ENCODE assay signal across 35 cellular contexts in the genomic region with DNA sequence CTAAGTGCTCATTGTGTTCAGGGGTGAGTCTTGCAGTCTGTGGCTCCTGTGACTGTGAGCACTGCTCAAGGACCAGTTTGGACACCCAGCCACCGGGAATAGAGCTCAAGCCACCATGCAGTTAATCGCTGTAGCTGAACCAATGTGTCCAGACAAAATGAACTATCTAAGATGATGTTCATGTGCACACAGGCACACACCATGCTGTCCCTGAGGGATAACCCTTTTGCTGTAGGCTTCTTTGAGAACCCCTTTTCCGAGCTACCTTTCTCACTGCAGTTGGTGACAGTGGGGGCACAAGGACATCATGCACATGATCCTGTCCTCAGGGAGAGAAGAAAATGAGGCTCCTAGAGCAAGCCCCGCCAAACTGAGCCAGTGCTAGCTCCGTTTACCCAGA.
"Had no signal": no experiment of that assay in that cellular context is flagged by ENCODE, and none has a peak within 500 bp of the region (broad histone marks: within the 10 kb centered on the region; RNA-seq: fewer than 3 reads in every experiment).

No MANE protein-coding gene starts in this region.

- H3K27ac ChIP-seq: adrenal gland, body of pancreas, brain microvascular endothelial cell, breast epithelium, VCaP had no signal

- DNase-seq: activated B cell treated with CpG ODN at 0.5 μM for 24 hours; activated CD4-positive, alpha-beta memory T cell treated with anti-CD3 and anti-CD28 coated beads for 36 hours; activated CD4-positive, alpha-beta T cell treated with anti-CD3 and anti-CD28 coated beads for 4 hours; activated CD4-positive, alpha-beta T cell treated with anti-CD3 and anti-CD28 coated beads, Interleukin-2, amount 10 ng/mL, durations not matched to agents 24 days and 14 days; activated CD4-positive, alpha-beta T cell treated with anti-CD3 and anti-CD28 coated beads, Interleukin-2, amount 50 U/mL, for 1 hour; activated CD4-positive, alpha-beta T cell treated with anti-CD3 and anti-CD28 coated beads, Interleukin-2, amount 50 U/mL, for 4 hours; activated CD4-positive, CD25-positive, alpha-beta regulatory T cell treated with anti-CD3 and anti-CD28 coated beads, Interleukin-2, amount 50 U/mL, for 72 hours; activated CD8-positive, alpha-beta memory T cell treated with anti-CD3 and anti-CD28 coated beads, Interleukin-2, amount 50 U/mL, for 4 hours; activated CD8-positive, alpha-beta T cell treated with anti-CD3 and anti-CD28 coated beads for 36 hours; activated effector memory CD4-positive, alpha-beta T cell treated with anti-CD3 and anti-CD28 coated beads, Interleukin-2, amount 50 U/mL, for 16 hours; activated gamma-delta T cell treated with Interleukin-2 at 50 U/mL for 16 hours; activated naive CD4-positive, alpha-beta T cell; activated naive CD4-positive, alpha-beta T cell treated with anti-CD3 and anti-CD28 coated beads for 36 hours; activated naive CD4-positive, alpha-beta T cell treated with anti-CD3 and anti-CD28 coated beads, Interleukin-2, amount 50 U/mL, for 16 hours; activated naive CD8-positive, alpha-beta T cell treated with anti-CD3 and anti-CD28 coated beads for 36 hours; activated T-cell treated with anti-CD3 and anti-CD28 coated beads for 4 hours; activated T-cell treated with anti-CD3 and anti-CD28 coated beads, Interleukin-2, amount 50 U/mL, for 1 hour; activated T-cell treated with anti-CD3 and anti-CD28 coated beads, Interleukin-2, amount 50 U/mL, for 4 hours; activated T-cell treated with anti-CD3 and anti-CD28 coated beads, Interleukin-2, amount 50 U/mL, for 72 hours; adrenal gland; amniotic stem cell; aorta; body of pancreas; brain microvascular endothelial cell; central memory CD4-positive, alpha-beta T cell; T-helper 1 cell; T-helper 2 cell; T-helper 9 cell had no signal

- H3K27me3 ChIP-seq: adrenal gland, body of pancreas, brain microvascular endothelial cell, breast epithelium had no signal

- H3K27ac Mint-ChIP-seq: activated B cell treated with CpG ODN at 0.5 μM for 24 hours; activated CD4-positive, alpha-beta memory T cell treated with anti-CD3 and anti-CD28 coated beads for 36 hours; activated CD4-positive, alpha-beta T cell treated with anti-CD3 and anti-CD28 coated beads, Interleukin-2, amount 10 ng/mL, durations not matched to agents 24 days and 14 days; activated CD8-positive, alpha-beta T cell treated with anti-CD3 and anti-CD28 coated beads for 36 hours; activated naive CD4-positive, alpha-beta T cell treated with anti-CD3 and anti-CD28 coated beads for 36 hours; activated naive CD8-positive, alpha-beta T cell treated with anti-CD3 and anti-CD28 coated beads for 36 hours; activated T-cell treated with anti-CD3 and anti-CD28 coated beads, Interleukin-2, amount 50 U/mL, for 72 hours; activated T-helper 1 cell treated with anti-CD3 and anti-CD28 coated beads, Interleukin-12 subunit alpha, Interleukin-12 subunit beta, Interleukin-2, Interleukin-4 antibody, amounts not matched to agents 30 ng/mL and 10 ng/mL and 1 ng/mL, durations not matched to agents 14 hours and 24 hours and 36 hours; activated T-helper 17 cell treated with anti-CD3 and anti-CD28 coated beads, Interleukin-2, amount 50 U/mL, for 72 hours; T-helper 1 cell treated with Interleukin-12 subunit alpha and Interleukin-12 subunit beta and Interleukin-4 antibody, amounts not matched to agents 30 μg/mL and 1 μg/mL, for 36 hours; T-helper 2 cell treated with Interferon-gamma antibody and Interleukin-4, amounts not matched to agents 5 μg/mL and 100 μg/mL, for 36 hours had no signal

- H3K4me1 ChIP-seq: breast epithelium had no signal

- ATAC-seq: activated CD8-positive, alpha-beta T cell treated with anti-CD3 and anti-CD28 coated beads for 36 hours; activated naive CD4-positive, alpha-beta T cell treated with anti-CD3 and anti-CD28 coated beads, Interleukin-2, amount 50 U/mL, for 72 hours; activated T-cell treated with anti-CD3 and anti-CD28 coated beads, Interleukin-2, amount 50 U/mL, for 4 hours; activated T-cell treated with anti-CD3 and anti-CD28 coated beads, Interleukin-2, amount 50 U/mL, for 72 hours; activated T-helper 17 cell treated with anti-CD3 and anti-CD28 coated beads, Interleukin-2, amount 50 U/mL, for 72 hours; body of pancreas had no signal

- H3K4me3 Mint-ChIP-seq: activated B cell treated with CpG ODN at 0.5 μM for 24 hours; activated CD4-positive, alpha-beta memory T cell treated with anti-CD3 and anti-CD28 coated beads for 36 hours; activated CD4-positive, alpha-beta T cell treated with anti-CD3 and anti-CD28 coated beads, Interleukin-2, amount 10 ng/mL, durations not matched to agents 24 days and 14 days; activated CD8-positive, alpha-beta T cell treated with anti-CD3 and anti-CD28 coated beads for 36 hours; activated naive CD4-positive, alpha-beta T cell treated with anti-CD3 and anti-CD28 coated beads for 36 hours; activated naive CD8-positive, alpha-beta T cell treated with anti-CD3 and anti-CD28 coated beads for 36 hours; activated T-cell treated with anti-CD3 and anti-CD28 coated beads, Interleukin-2, amount 50 U/mL, for 4 hours; activated T-cell treated with anti-CD3 and anti-CD28 coated beads, Interleukin-2, amount 50 U/mL, for 72 hours; activated T-helper 1 cell treated with anti-CD3 and anti-CD28 coated beads, Interleukin-12 subunit alpha, Interleukin-12 subunit beta, Interleukin-2, Interleukin-4 antibody, amounts not matched to agents 30 ng/mL and 10 ng/mL and 1 ng/mL, durations not matched to agents 14 hours and 24 hours and 36 hours; activated T-helper 17 cell treated with anti-CD3 and anti-CD28 coated beads, Interleukin-2, amount 50 U/mL, for 72 hours; T-helper 1 cell treated with Interleukin-12 subunit alpha and Interleukin-12 subunit beta and Interleukin-4 antibody, amounts not matched to agents 30 μg/mL and 1 μg/mL, for 36 hours; T-helper 2 cell treated with Interferon-gamma antibody and Interleukin-4, amounts not matched to agents 5 μg/mL and 100 μg/mL, for 36 hours had no signal

- H3K36me3 ChIP-seq: adrenal gland, brain microvascular endothelial cell, breast epithelium had no signal

- H3K9me3 ChIP-seq: adrenal gland, body of pancreas, breast epithelium had no signal

- H3K9me3 Mint-ChIP-seq: activated B cell treated with CpG ODN at 0.5 μM for 24 hours; activated CD4-positive, alpha-beta memory T cell treated with anti-CD3 and anti-CD28 coated beads for 36 hours; activated CD4-positive, alpha-beta T cell treated with anti-CD3 and anti-CD28 coated beads, Interleukin-2, amount 10 ng/mL, durations not matched to agents 24 days and 14 days; activated CD8-positive, alpha-beta T cell treated with anti-CD3 and anti-CD28 coated beads for 36 hours; activated naive CD4-positive, alpha-beta T cell treated with anti-CD3 and anti-CD28 coated beads for 36 hours; activated naive CD4-positive, alpha-beta T cell treated with anti-CD3 and anti-CD28 coated beads, Interleukin-2, amount 50 U/mL, for 72 hours; activated naive CD8-positive, alpha-beta T cell treated with anti-CD3 and anti-CD28 coated beads for 36 hours; activated T-cell treated with anti-CD3 and anti-CD28 coated beads, Interleukin-2, amount 50 U/mL, for 4 hours; activated T-cell treated with anti-CD3 and anti-CD28 coated beads, Interleukin-2, amount 50 U/mL, for 72 hours; activated T-helper 1 cell treated with anti-CD3 and anti-CD28 coated beads, Interleukin-12 subunit alpha, Interleukin-12 subunit beta, Interleukin-2, Interleukin-4 antibody, amounts not matched to agents 30 ng/mL and 10 ng/mL and 1 ng/mL, durations not matched to agents 14 hours and 24 hours and 36 hours; activated T-helper 17 cell treated with anti-CD3 and anti-CD28 coated beads, Interleukin-2, amount 50 U/mL, for 72 hours; T-helper 1 cell treated with Interleukin-12 subunit alpha and Interleukin-12 subunit beta and Interleukin-4 antibody, amounts not matched to agents 30 μg/mL and 1 μg/mL, for 36 hours; T-helper 2 cell treated with Interferon-gamma antibody and Interleukin-4, amounts not matched to agents 5 μg/mL and 100 μg/mL, for 36 hours had no signal

- H3K4me3 ChIP-seq: adrenal gland, body of pancreas, breast epithelium had no signal

- H3K27me3 Mint-ChIP-seq: activated naive CD8-positive, alpha-beta T cell treated with anti-CD3 and anti-CD28 coated beads for 36 hours; activated T-helper 17 cell treated with anti-CD3 and anti-CD28 coated beads, Interleukin-2, amount 50 U/mL, for 72 hours had no signal

- H3K36me3 Mint-ChIP-seq: activated CD4-positive, alpha-beta memory T cell treated with anti-CD3 and anti-CD28 coated beads for 36 hours; activated naive CD4-positive, alpha-beta T cell treated with anti-CD3 and anti-CD28 coated beads, Interleukin-2, amount 50 U/mL, for 72 hours; activated naive CD8-positive, alpha-beta T cell treated with anti-CD3 and anti-CD28 coated beads for 36 hours had no signal
